ENCODE assay signal across 19 cellular contexts in genomic region chr2:33213244-33213643, GRCh38.
A peak's percentile ranks its signal among the peaks of the same experiment; 100 is the strongest.
DNase-seq lines count a peak whose midpoint lies in the region; ATAC-seq and TF ChIP-seq lines count a peak whose summit lies in the region.
"Had no signal": no experiment of that assay in that cellular context is flagged by ENCODE, and none has a peak within 500 bp of the region (broad histone marks: within the 10 kb centered on the region; RNA-seq: fewer than 3 reads in every experiment).

No MANE protein-coding gene starts in this region.

- no peaks in the 10 kb centered on the region for H4K20me1 ChIP-seq in OCI-LY1 (ENCODE audit: insufficient read depth, low read length)

- no peak for TF ChIP-seq POLR2A in erythroblast (IDR thresholded peaks at IDR 0.05; ENCODE audit: low read length)

- peaks cover 16% of the 10 kb centered on the region for H3K4me1 Mint-ChIP-seq in progenitor cell of endocrine pancreas (ENCODE audit: low read depth)
- no peaks in the 10 kb centered on the region for H3K4me1 Mint-ChIP-seq in CD8-positive, alpha-beta T cell (ENCODE audit: low read depth)

- peaks cover 4% of the 10 kb centered on the region for H3K9me3 Mint-ChIP-seq in progenitor cell of endocrine pancreas (ENCODE audit: low read depth)
- no peaks in the 10 kb centered on the region for H3K9me3 Mint-ChIP-seq in CD8-positive, alpha-beta T cell
- H3K9me3 Mint-ChIP-seq: CD4-positive, alpha-beta T cell had no signal

- peaks cover 4% of the 10 kb centered on the region for H3K36me3 Mint-ChIP-seq in progenitor cell of endocrine pancreas (ENCODE audit: insufficient read depth)
- no peaks in the 10 kb centered on the region for H3K36me3 Mint-ChIP-seq in CD8-positive, alpha-beta T cell

- H3K27me3 ChIP-seq in ACC112 (ENCODE audit: insufficient read depth, low read length) = no peaks in the 10 kb centered on the region
- H3K27me3 ChIP-seq in OCI-LY1 (ENCODE audit: insufficient read depth, low read length) = no peaks in the 10 kb centered on the region
- no peaks in the 10 kb centered on the region for H3K27me3 ChIP-seq in skeletal muscle satellite cell (ENCODE audit: control insufficient read depth, insufficient read depth, low read length)
- no peaks in the 10 kb centered on the region for H3K27me3 ChIP-seq in CD8-positive, alpha-beta T cell (ENCODE audit: insufficient read depth, low read length)
- H3K27me3 ChIP-seq: Peyer's patch had no signal

- H3K79me2 ChIP-seq in ACC112 (ENCODE audit: control insufficient read depth, insufficient read depth, low read length, unreplicated experiment) = peaks cover 7% of the 10 kb centered on the region
- no peaks in the 10 kb centered on the region for H3K79me2 ChIP-seq in OCI-LY1 (ENCODE audit: insufficient read depth, low read length)

- H3K4me1 ChIP-seq in ACC112 (ENCODE audit: control insufficient read depth, insufficient read depth, low read length, unreplicated experiment) (peaks cover 82% of the 10 kb centered on the region), OCI-LY1 (ENCODE audit: insufficient read depth, low read length, severe bottlenecking) (peaks cover 30% of the 10 kb centered on the region), skeletal muscle satellite cell (ENCODE audit: control insufficient read depth, insufficient read depth, low read length) (peaks cover 80% of the 10 kb centered on the region)
- H3K4me1 ChIP-seq in CD8-positive, alpha-beta T cell (ENCODE audit: insufficient read depth, low read length) = no peaks in the 10 kb centered on the region
- H3K4me1 ChIP-seq: Peyer's patch had no signal

- H3K4me3 ChIP-seq in ACC112 (ENCODE audit: low read depth, low read length) = no peak overlapping the region
- H3K4me3 ChIP-seq in OCI-LY1 (ENCODE audit: low read depth, low read length, poor library complexity, severe bottlenecking) = no peak overlapping the region
- H3K4me3 ChIP-seq in fibroblast of pulmonary artery (replicated peaks; ENCODE audit: low read depth, low read length) = no peak overlapping the region
- H3K4me3 ChIP-seq in skeletal muscle satellite cell (ENCODE audit: low read length) = no peak overlapping the region
- H3K4me3 ChIP-seq in CD8-positive, alpha-beta T cell (ENCODE audit: low read depth, low read length) = no peak overlapping the region
- H3K4me3 ChIP-seq: K562, Peyer's patch had no signal

- CTCF ChIA-PET in CD8-positive, alpha-beta T cell (lab: Charles Lee) = no interaction called here

- H3K27ac ChIP-seq in ACC112 (ENCODE audit: low read depth, low read length) (peak overlapping the region; percentile 99), OCI-LY1 (ENCODE audit: low read depth, low read length, poor library complexity, severe bottlenecking) (peak overlapping the region; percentile 84)
- H3K27ac ChIP-seq in CD8-positive, alpha-beta T cell (ENCODE audit: low read depth, low read length) = no peak overlapping the region
- H3K27ac ChIP-seq: HL-60 had no signal

- no peak overlapping the region for H2AFZ ChIP-seq in ACC112 (ENCODE audit: low read length, unreplicated experiment)
- no peak overlapping the region for H2AFZ ChIP-seq in OCI-LY1 (ENCODE audit: low read length)

- no peak for ATAC-seq in HG03175 (IDR thresholded peaks at IDR 0.05; ENCODE audit: unreplicated experiment)
- ATAC-seq in CD8-positive, alpha-beta T cell = no peak
- ATAC-seq: K562 had no signal

- H3K4me3 Mint-ChIP-seq in progenitor cell of endocrine pancreas (ENCODE audit: low read depth) = no peak overlapping the region
- no peak overlapping the region for H3K4me3 Mint-ChIP-seq in CD8-positive, alpha-beta T cell
- H3K4me3 Mint-ChIP-seq: CD4-positive, alpha-beta T cell had no signal

- H3F3A ChIP-seq in OCI-LY1 (ENCODE audit: insufficient read depth, low read length) = no peaks in the 10 kb centered on the region

- H3K27ac Mint-ChIP-seq in progenitor cell of endocrine pancreas = no peak overlapping the region
- H3K27ac Mint-ChIP-seq in CD8-positive, alpha-beta T cell = no peak overlapping the region
- H3K27ac Mint-ChIP-seq: CD4-positive, alpha-beta T cell had no signal

- no peak overlapping the region for H3K4me2 ChIP-seq in OCI-LY1 (ENCODE audit: low read length)
- peak overlapping the region; percentile 5 for H3K4me2 ChIP-seq in skeletal muscle satellite cell (ENCODE audit: low read length)

- no peaks in the 10 kb centered on the region for H3K9me2 ChIP-seq in OCI-LY1 (ENCODE audit: low read depth, low read length)

- DNase-seq in fibroblast of pulmonary artery (ENCODE audit: low read depth) = peak; percentile 42
- no peak for DNase-seq in progenitor cell of endocrine pancreas (ENCODE audit: low spot score, unreplicated experiment)
- no peak for DNase-seq in CD8-positive, alpha-beta T cell
- DNase-seq in erythroblast (lab: John Stamatoyannopoulos, UW) = no peak
- DNase-seq: CD4-positive, alpha-beta T cell; DMS79 treated with DMSO at 0.1 percent for 48 hours; HCEC 1CT; NCI-H1092; NCI-H1694; NCI-H446 treated with DMSO at 0.1 percent for 48 hours; NCI-H748 treated with DMSO at 0.1 percent for 48 hours; Peyer's patch; Right ventricle myocardium superior had no signal

- TF ChIP-seq CTCF in OCI-LY1 (IDR thresholded peaks at IDR 0.05; ENCODE audit: low read length) = no peak
- no peak for TF ChIP-seq CTCF in fibroblast of pulmonary artery (IDR thresholded peaks at IDR 0.05; ENCODE audit: low read length, missing control alignments)
- TF ChIP-seq CTCF in progenitor cell of endocrine pancreas (IDR thresholded peaks at IDR 0.05; ENCODE audit: unreplicated experiment) = no peak
- no peak for TF ChIP-seq CTCF in CD8-positive, alpha-beta T cell (IDR thresholded peaks at IDR 0.05)

- H3K9ac ChIP-seq in OCI-LY1 (ENCODE audit: low read length) (no peak overlapping the region), skeletal muscle satellite cell (ENCODE audit: low read depth, low read length) (peak overlapping the region; percentile 73)

- intact Hi-C loops in CD8-positive, alpha-beta T cell (cut with DNase I, micrococcal nuclease) = no loop called here

- H3K9me3 ChIP-seq in OCI-LY1 (ENCODE audit: low read length) = no peaks in the 10 kb centered on the region
- H3K9me3 ChIP-seq in skeletal muscle satellite cell (replicated peaks; ENCODE audit: low read length) = no peaks in the 10 kb centered on the region
- no peaks in the 10 kb centered on the region for H3K9me3 ChIP-seq in CD8-positive, alpha-beta T cell (ENCODE audit: low read length)
- H3K9me3 ChIP-seq: Peyer's patch had no signal

- H3K27me3 Mint-ChIP-seq in progenitor cell of endocrine pancreas = no peaks in the 10 kb centered on the region
- H3K27me3 Mint-ChIP-seq in CD8-positive, alpha-beta T cell (ENCODE audit: low read depth) = no peaks in the 10 kb centered on the region
- H3K27me3 Mint-ChIP-seq: CD4-positive, alpha-beta T cell had no signal

- 0 out of 2 replicates have a peak, but pooled peaks cover 4% of the 10 kb centered on the region for H3K36me3 ChIP-seq in ACC112 (ENCODE audit: insufficient read depth, low read length)
- H3K36me3 ChIP-seq in OCI-LY1 (ENCODE audit: insufficient read depth, low read length) = peaks cover 50% of the 10 kb centered on the region
- peaks cover 8% of the 10 kb centered on the region for H3K36me3 ChIP-seq in skeletal muscle satellite cell (ENCODE audit: insufficient read depth, low read length)
- H3K36me3 ChIP-seq in CD8-positive, alpha-beta T cell (ENCODE audit: insufficient read depth, low read length) = no peaks in the 10 kb centered on the region
- H3K36me3 ChIP-seq: Peyer's patch had no signal

- POLR2A ChIA-PET in CD8-positive, alpha-beta T cell (lab: Charles Lee) = no interaction called here
